1 cellular context compared by ENCODE assay signal in genomic region chr13:21048901-21049655, GRCh38.
TF ChIP-seq lines count a peak whose summit lies in the region.

No MANE protein-coding gene starts in this region.

TF ChIP-seq in SK-N-SH treated with all-trans-retinoic acid at 6 μM for 48 hours, 23 proteins besides CTCF, POLR2A, EP300 and RAD21 (continued from another document):
- TF ChIP-seq CREB5 (CRISPR knock-in tag; IDR thresholded peaks at IDR 0.05; ENCODE audit: low read depth) (no peak), PATZ1 (CRISPR knock-in tag; IDR thresholded peaks at IDR 0.05; ENCODE audit: borderline replicate concordance) (no peak), TCF4 (CRISPR knock-in tag; IDR thresholded peaks at IDR 0.05; ENCODE audit: borderline replicate concordance) (no peak), TOX (CRISPR knock-in tag; IDR thresholded peaks at IDR 0.05; ENCODE audit: borderline replicate concordance) (no peak), PPARA (CRISPR knock-in tag; IDR thresholded peaks at IDR 0.05; ENCODE audit: borderline replicate concordance) (no peak)
